Comparison of ENCODE assay signal across 8 cellular contexts in the genomic region with DNA sequence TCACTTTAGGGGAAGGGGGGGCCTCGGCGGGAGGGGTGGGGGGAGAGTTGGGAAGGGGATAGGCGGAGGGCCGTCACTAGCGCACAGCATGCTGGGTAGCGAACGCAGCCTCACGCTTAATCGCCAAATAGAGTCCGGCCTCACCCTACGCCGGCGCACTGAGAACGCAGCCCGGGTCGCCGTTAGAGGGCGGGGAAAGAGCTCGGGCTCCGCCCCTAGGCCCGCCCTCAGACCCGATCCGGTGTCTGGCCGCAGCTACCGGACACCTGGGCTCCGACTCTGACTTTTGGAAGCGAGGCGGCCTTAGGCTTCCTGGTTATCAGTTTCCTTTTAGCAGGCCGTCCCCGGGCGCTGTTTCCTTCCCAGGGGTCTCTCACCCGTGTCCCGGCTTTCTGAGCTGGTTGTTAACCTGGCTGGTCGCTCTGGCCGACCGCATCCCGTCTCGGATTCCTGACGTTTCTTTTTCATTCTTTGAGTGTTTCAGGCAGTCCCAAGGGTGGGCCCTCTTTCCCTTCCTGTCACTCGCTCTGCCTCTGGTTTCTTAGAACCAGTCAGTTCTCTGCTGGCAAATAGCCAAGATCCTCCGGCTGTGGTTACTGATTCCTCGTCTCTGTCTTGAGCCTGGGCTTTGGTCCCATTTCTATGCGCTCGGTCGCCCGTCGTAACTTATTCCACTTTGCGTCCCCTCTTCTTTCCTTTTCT. TPM values are rescaled to one million over a fixed set of nuclear protein-coding genes. Genes with fewer than 3 reads are reported as not detected.
A peak's percentile ranks its signal among the peaks of the same experiment; 100 is the strongest.
DNase-seq lines count a peak whose midpoint lies in the region; ATAC-seq and TF ChIP-seq lines count a peak whose summit lies in the region.

No MANE protein-coding gene starts in this region.

- DNase-seq in NCI-H146 treated with DMSO at 0.1 percent for 48 hours (lab: John Stamatoyannopoulos, UW; ENCODE audit: unreplicated experiment) (peak; percentile 62), T-helper 1 cell (peak; percentile 82 to 95 (median 85)), amygdala (lab: John Stamatoyannopoulos, UW) (peak; percentile 55 to 98 (median 94)), left ventricle myocardium superior (peak; percentile 97), prostate gland (ENCODE audit: low spot score) (peak; percentile 97)

- H3K27me3 ChIP-seq in prostate gland (replicated peaks; ENCODE audit: insufficient read depth) = no peaks in the 10 kb centered on the region

- TF ChIP-seq CTCF in prostate gland (IDR thresholded peaks at IDR 0.05) = peak in 2 of 4 experiments; percentile 31 to 39

- H3K27ac ChIP-seq in prostate gland (peak overlapping the region; percentile 99), urinary bladder (ENCODE audit: low read depth) (peak overlapping the region; percentile 99)

- no peaks in the 10 kb centered on the region for H3K9me3 ChIP-seq in prostate gland

- H3K4me3 ChIP-seq in prostate gland (peak overlapping the region; percentile 99 to 100), urinary bladder (ENCODE audit: low read depth, low read length) (peak overlapping the region; percentile 100)

- peak; percentile 89 for ATAC-seq in HG02884 (IDR thresholded peaks at IDR 0.05; ENCODE audit: unreplicated experiment)
- ATAC-seq in left ventricle myocardium superior = peak; percentile 98

- intact Hi-C loops in left ventricle myocardium superior (cut with micrococcal nuclease) (no loop called here), prostate gland (cut with DNase I) (loop anchor here (2.0 kb wide), 1 partner anchor 180 kb away; the partner anchor contains the start of gene HECTD1)

- TF ChIP-seq POLR2A in GM15510 (IDR thresholded peaks at IDR 0.05; ENCODE audit: borderline replicate concordance, extremely low read depth, insufficient read length) = peak; percentile 86
- TF ChIP-seq POLR2A in prostate gland (IDR thresholded peaks at IDR 0.05) = peak; percentile 70

- WGBS in prostate gland = under 1% methylated on average over 46 of the region's 48 CpGs
- under 1% methylated on average over 48 of the region's 48 CpGs for WGBS in urinary bladder

- H3K36me3 ChIP-seq in prostate gland (no peaks in the 10 kb centered on the region), urinary bladder (ENCODE audit: insufficient read depth) (no peaks in the 10 kb centered on the region)

- H3K4me1 ChIP-seq in prostate gland (replicated peaks) (no peaks in the 10 kb centered on the region), urinary bladder (ENCODE audit: insufficient read depth) (no peaks in the 10 kb centered on the region)

RNA-seq across cellular contexts. Expression of gene STRN3, which starts 0.4 kb away (rescaled TPM):
- total RNA-seq in left ventricle myocardium superior = 52.2 TPM
- total RNA-seq in prostate gland = 10 to 100 TPM; 25.6 to 40.5 TPM
- 127 TPM for total RNA-seq in urinary bladder
- polyA plus RNA-seq in urinary bladder = 25.4 TPM

RNA-seq across cellular contexts. Expression of gene AP4S1, which starts 1.1 kb away (rescaled TPM):
- total RNA-seq in left ventricle myocardium superior (6.4 TPM), prostate gland (1 to 10 TPM; 6.1 to 9.8 TPM), urinary bladder (19.6 TPM)
- polyA plus RNA-seq in urinary bladder = 7.2 TPM

Comparison
In these comparisons a context has a peak if more than half of its experiments do, and no peak if none do; other contexts are left out.
1. Peak in every context shown above with its lines: DNase-seq, ATAC-seq, H3K4me3 ChIP-seq and H3K27ac ChIP-seq.